ENCODE assay signal across 8 cellular contexts in genomic region chr16:369866-370436, GRCh38. TPM values are rescaled to one million over a fixed set of nuclear protein-coding genes. Genes with fewer than 3 reads are reported as not detected.
DNase-seq lines count a peak whose midpoint lies in the region; ATAC-seq and TF ChIP-seq lines count a peak whose summit lies in the region.

No MANE protein-coding gene starts in this region.

- no peaks in the 10 kb centered on the region for H3K27me3 Mint-ChIP-seq in activated B cell treated with CpG ODN at 0.5 μM for 24 hours

- H2AFZ ChIP-seq in GM23248 = no peak overlapping the region

- H3K9me2 ChIP-seq in GM23248 (ENCODE audit: insufficient read depth) = no peaks in the 10 kb centered on the region

- no peak for ATAC-seq in activated B cell treated with CpG ODN at 0.5 μM for 24 hours (ENCODE audit: low read depth)

- H3K27ac Mint-ChIP-seq in activated B cell treated with CpG ODN at 0.5 μM for 24 hours = no peak overlapping the region

- 28 to 31% methylated on average over 37 to 42 of the region's 44 CpGs for WGBS in GM23248 (ENCODE audit: low coverage in 1 of 2, low lambda C conversion rate in 2 of 2, missing lambda C conversion rate in 2 of 2), 2 experiments

- POLR2A ChIA-PET in activated B cell treated with CpG ODN at 0.5 μM for 24 hours (lab: Charles Lee) = interaction anchor here (0.6 to 2.3 kb wide), 12 partner anchors 12 to 1785 kb away, joined by 3 to 61 read pairs (median 3); partner anchors contain the start of genes AXIN1, DECR2, FAM234A and PGAP6

- intact Hi-C loops in activated B cell treated with CpG ODN at 0.5 μM for 24 hours (cut with micrococcal nuclease) (loop anchor here (1.0 kb wide), 3 partner anchors 11 to 31 kb away; partner anchors contain the start of genes DECR2 and PGAP6), left ventricle myocardium inferior (cut with micrococcal nuclease) (no loop called here)

- H3K36me3 ChIP-seq in GM23248 (ENCODE audit: low read depth) (no peaks in the 10 kb centered on the region), left ventricle myocardium inferior (peaks cover 61% of the 10 kb centered on the region), skeletal muscle tissue (ENCODE audit: control insufficient read depth in 3 of 3, insufficient read depth in 3 of 3, low read length in 3 of 3) (peaks cover 38 to 44% (median 43%) of the 10 kb centered on the region in 3 donors)

- peaks cover 45% of the 10 kb centered on the region for H3K36me3 Mint-ChIP-seq in activated B cell treated with CpG ODN at 0.5 μM for 24 hours (ENCODE audit: low read depth)

- TF ChIP-seq CTCF in activated B cell treated with CpG ODN at 0.5 μM for 24 hours (IDR thresholded peaks at IDR 0.05) (no peak), left ventricle myocardium inferior (IDR thresholded peaks at IDR 0.05; ENCODE audit: borderline replicate concordance) (no peak)

- H3K27ac ChIP-seq in GM23248 = no peak overlapping the region
- H3K27ac ChIP-seq in left ventricle myocardium inferior (replicated peaks) = peak overlapping the region; percentile 81
- H3K27ac ChIP-seq in skeletal muscle tissue (ENCODE audit: low read depth, low read length) = no peak overlapping the region

- H3K9me3 ChIP-seq in GM23248 (ENCODE audit: low read depth) = no peaks in the 10 kb centered on the region
- H3K9me3 ChIP-seq in left ventricle myocardium inferior (replicated peaks) = no peaks in the 10 kb centered on the region
- no peaks in the 10 kb centered on the region for H3K9me3 ChIP-seq in skeletal muscle tissue (ENCODE audit: control insufficient read depth in 3 of 3, low read length in 3 of 3)

- H3K79me2 ChIP-seq in GM23248 (ENCODE audit: insufficient read depth) = no peaks in the 10 kb centered on the region

- peak; percentile 54 for DNase-seq in GM23248
- DNase-seq in activated B cell treated with CpG ODN at 0.5 μM for 24 hours = no peak
- no peak for DNase-seq in left ventricle myocardium inferior
- no peak for DNase-seq in stimulated activated CD8-positive, alpha-beta memory T cell treated with anti-CD3 and anti-CD28 coated beads, Interleukin-4, amount 100 ng/mL, for 48 hours
- no peak for DNase-seq in medulla oblongata (ENCODE audit: extremely low spot score)
- DNase-seq in inferior parietal cortex (ENCODE audit: extremely low spot score) = no peak
- DNase-seq in HT-29 (ENCODE audit: low spot score) = no peak

- in situ Hi-C loops in GM23248 (cut with MboI) = no loop called here

- peaks cover 13% of the 10 kb centered on the region for H3K4me1 Mint-ChIP-seq in activated B cell treated with CpG ODN at 0.5 μM for 24 hours

- no peaks in the 10 kb centered on the region for H4K20me1 ChIP-seq in GM23248 (ENCODE audit: insufficient read depth)

- peak overlapping the region; percentile 7 for H3K4me2 ChIP-seq in GM23248 (ENCODE audit: unreplicated experiment)

- no peaks in the 10 kb centered on the region for H3F3A ChIP-seq in GM23248 (ENCODE audit: insufficient read depth)

- peak overlapping the region; percentile 59 for H3K9ac ChIP-seq in GM23248
- peak overlapping the region in 2 of 3 donors; percentile 66 to 72 for H3K9ac ChIP-seq in skeletal muscle tissue (ENCODE audit: low read depth in 1 of 3, low read length in 3 of 3)

- no peaks in the 10 kb centered on the region for H3K27me3 ChIP-seq in GM23248 (replicated peaks; ENCODE audit: insufficient read depth)
- H3K27me3 ChIP-seq in left ventricle myocardium inferior (ENCODE audit: low read depth) = no peaks in the 10 kb centered on the region
- H3K27me3 ChIP-seq in skeletal muscle tissue (ENCODE audit: control insufficient read depth in 3 of 3, insufficient read depth in 3 of 3, low read length in 3 of 3) = no peaks in the 10 kb centered on the region

- H3K9me3 Mint-ChIP-seq in activated B cell treated with CpG ODN at 0.5 μM for 24 hours = no peaks in the 10 kb centered on the region

- CTCF ChIA-PET in activated B cell treated with CpG ODN at 0.5 μM for 24 hours (lab: Charles Lee) = interaction anchor here (0.8 to 1.2 kb wide), 3 partner anchors 8 to 263 kb away, joined by 3 to 4 read pairs (median 3); no protein-coding TSS in a partner anchor

- H3K4me1 ChIP-seq in GM23248 (ENCODE audit: insufficient read depth) (peaks cover 8% of the 10 kb centered on the region), left ventricle myocardium inferior (peaks cover 23% of the 10 kb centered on the region), skeletal muscle tissue (ENCODE audit: control insufficient read depth in 3 of 3, insufficient read depth in 3 of 3, low read length in 3 of 3) (peaks cover 12 to 15% (median 13%) of the 10 kb centered on the region in 3 donors)

- H3K4me3 Mint-ChIP-seq in activated B cell treated with CpG ODN at 0.5 μM for 24 hours = peak overlapping the region; percentile 48

- H3K4me3 ChIP-seq in GM23248 = peak overlapping the region; percentile 55
- H3K4me3 ChIP-seq in left ventricle myocardium inferior = peak overlapping the region; percentile 65
- peak overlapping the region; percentile 41 to 57 (median 48) for H3K4me3 ChIP-seq in skeletal muscle tissue (ENCODE audit: low read length in 3 of 3)

RNA-seq across cellular contexts. Expression of gene MRPL28, which starts 0.4 kb away (rescaled TPM):
- 94.1 and 103 TPM in 2 replicates for total RNA-seq in GM23248 (2014; rRNA removed; shearing (Covaris generic))
- 108 and 110 TPM in 2 replicates for polyA plus RNA-seq in GM23248 (2016; fragmentation: Nextera tagmentation; extraction: Ambion mirVana)
- total RNA-seq in activated B cell treated with CpG ODN at 0.5 μM for 24 hours = 82.4 and 87.3 TPM in 2 replicates
- 76.1 TPM for total RNA-seq in left ventricle myocardium inferior
- 43.3 TPM for total RNA-seq in skeletal muscle tissue
- 223 and 226 TPM in 2 replicates for total RNA-seq in HT-29 (2014; rRNA removed; shearing (Covaris generic))

RNA-seq across cellular contexts. Expression of gene PGAP6, which starts 11.8 kb away (rescaled TPM):
- 78.4 and 98.6 TPM in 2 replicates for total RNA-seq in GM23248 (2014; rRNA removed; shearing (Covaris generic))
- 16.4 and 20.6 TPM in 2 replicates for polyA plus RNA-seq in GM23248 (2016; fragmentation: Nextera tagmentation; extraction: Ambion mirVana)
- total RNA-seq in activated B cell treated with CpG ODN at 0.5 μM for 24 hours = 38.4 and 44.5 TPM in 2 replicates
- 30.4 TPM for total RNA-seq in left ventricle myocardium inferior
- 11.0 TPM for total RNA-seq in skeletal muscle tissue
- total RNA-seq in HT-29 (2014; rRNA removed; shearing (Covaris generic)) = 150 and 161 TPM in 2 replicates

RNA-seq across cellular contexts. Expression of gene AXIN1, which starts 17.4 kb away (rescaled TPM):
- 25.5 and 27.1 TPM in 2 replicates for total RNA-seq in GM23248 (2014; rRNA removed; shearing (Covaris generic))
- polyA plus RNA-seq in GM23248 (2016; fragmentation: Nextera tagmentation; extraction: Ambion mirVana) = 3.0 and 3.3 TPM in 2 replicates
- 27.9 and 30.6 TPM in 2 replicates for total RNA-seq in activated B cell treated with CpG ODN at 0.5 μM for 24 hours
- 12.2 TPM for total RNA-seq in left ventricle myocardium inferior
- total RNA-seq in skeletal muscle tissue = 8.9 TPM
- total RNA-seq in HT-29 (2014; rRNA removed; shearing (Covaris generic)) = 77.0 and 88.4 TPM in 2 replicates

RNA-seq across cellular contexts. Expression of gene NME4, which starts 27.0 kb away (rescaled TPM):
- total RNA-seq in GM23248 (2014; rRNA removed; shearing (Covaris generic)) = 128 and 175 TPM in 2 replicates
- polyA plus RNA-seq in GM23248 (2016; fragmentation: Nextera tagmentation; extraction: Ambion mirVana) = 283 and 293 TPM in 2 replicates
- 29.9 and 32.9 TPM in 2 replicates for total RNA-seq in activated B cell treated with CpG ODN at 0.5 μM for 24 hours
- total RNA-seq in left ventricle myocardium inferior = 101 TPM
- total RNA-seq in skeletal muscle tissue = 21.4 TPM
- total RNA-seq in HT-29 (2014; rRNA removed; shearing (Covaris generic)) = 25.3 and 29.0 TPM in 2 replicates

RNA-seq across cellular contexts. Expression of gene DECR2, which starts 31.7 kb away (rescaled TPM):
- 7.8 and 8.9 TPM in 2 replicates for total RNA-seq in GM23248 (2014; rRNA removed; shearing (Covaris generic))
- polyA plus RNA-seq in GM23248 (2016; fragmentation: Nextera tagmentation; extraction: Ambion mirVana) = 25.2 and 26.1 TPM in 2 replicates
- total RNA-seq in activated B cell treated with CpG ODN at 0.5 μM for 24 hours (4.4 and 6.7 TPM in 2 replicates), left ventricle myocardium inferior (8.4 TPM), skeletal muscle tissue (2.6 TPM)
- total RNA-seq in HT-29 (2014; rRNA removed; shearing (Covaris generic)) = 25.2 and 29.1 TPM in 2 replicates
